Comparison of ENCODE assay signal across 8 cellular contexts in genomic region chr2:152497481-152498052, GRCh38.
DNase-seq lines count a peak whose midpoint lies in the region; ATAC-seq and TF ChIP-seq lines count a peak whose summit lies in the region.

No MANE protein-coding gene starts in this region.

- ATAC-seq in GM18498 (IDR thresholded peaks at IDR 0.05; ENCODE audit: unreplicated experiment), result peak; percentile 61
- ATAC-seq in HG02973 (IDR thresholded peaks at IDR 0.05; ENCODE audit: unreplicated experiment), result peak; percentile 80
- ATAC-seq in SK-N-SH treated with all-trans-retinoic acid at 6 μM for 48 hours, result no peak
- ATAC-seq in GM19455 (IDR thresholded peaks at IDR 0.05; ENCODE audit: unreplicated experiment), result no peak

- DNase-seq in midbrain (lab: John Stamatoyannopoulos, UW) (peak; percentile 34), NCI-H524 (lab: John Stamatoyannopoulos, UW) (no peak), NCI-H748 treated with DMSO at 0.1 percent for 48 hours (lab: John Stamatoyannopoulos, UW) (no peak), NCI-H524 treated with DMSO at 0.1 percent for 48 hours (lab: John Stamatoyannopoulos, UW) (no peak)

TF ChIP-seq in SK-N-SH treated with all-trans-retinoic acid at 6 μM for 48 hours, 23 proteins besides CTCF, POLR2A, EP300 and RAD21:
- no peak for TF ChIP-seq OSR1 (CRISPR knock-in tag; IDR thresholded peaks at IDR 0.05)
- TF ChIP-seq ISL1 (CRISPR knock-in tag; IDR thresholded peaks at IDR 0.05), result peak; percentile 19; the same call in 1 of the 2 replicates
- TF ChIP-seq ZFP3 (CRISPR knock-in tag; IDR thresholded peaks at IDR 0.05), result 0 out of 2 replicates have a peak, but pooled peaks have one; percentile 42
- TF ChIP-seq TSHZ2 (CRISPR knock-in tag; IDR thresholded peaks at IDR 0.05), result 0 out of 2 replicates have a peak, but pooled peaks have one; percentile 37

Comparison
In these comparisons a context has a peak if more than half of its experiments do, and no peak if none do; other contexts are left out.
1. ATAC-seq: peak in GM18498 (single experiment) and HG02973 (single experiment); none in SK-N-SH treated with all-trans-retinoic acid at 6 μM for 48 hours (single experiment) and GM19455 (single experiment).